ENCODE assay signal across 8 cellular contexts in genomic region chr5:80125022-80125961, GRCh38.
A peak's percentile ranks its signal among the peaks of the same experiment; 100 is the strongest.
DNase-seq lines count a peak whose midpoint lies in the region; ATAC-seq, FAIRE-seq and TF ChIP-seq lines count a peak whose summit lies in the region.

No MANE protein-coding gene starts in this region.

- peak; percentile 55 for FAIRE-seq in bronchial epithelial cell (lab: Jason Lieb, UNC)

- no peaks in the 10 kb centered on the region for H3K27me3 ChIP-seq in bronchial epithelial cell (ENCODE audit: control insufficient read depth, insufficient read depth, low read length)

- no peak overlapping the region for H3K4me3 ChIP-seq in bronchial epithelial cell (ENCODE audit: low read depth, low read length)

- H3K36me3 ChIP-seq in bronchial epithelial cell (ENCODE audit: control insufficient read depth, insufficient read depth, low read length) = no peaks in the 10 kb centered on the region

- ATAC-seq in GM19463 (IDR thresholded peaks at IDR 0.05; ENCODE audit: unreplicated experiment) = peak; percentile 66
- ATAC-seq in HG03354 (IDR thresholded peaks at IDR 0.05; ENCODE audit: poor library complexity, severe bottlenecking, unreplicated experiment) = peak; percentile 82

- DNase-seq in GM10266 (ENCODE audit: extremely low spot score) (peak; percentile 50), bronchial epithelial cell (ENCODE audit: low read depth) (no peak), KG1 (lab: John Stamatoyannopoulos, UW) (no peak), NCI-H82 treated with DMSO at 0.1 percent for 48 hours (lab: John Stamatoyannopoulos, UW; ENCODE audit: unreplicated experiment) (no peak), NCI-H510A treated with DMSO at 0.1 percent for 48 hours (lab: John Stamatoyannopoulos, UW) (no peak), DMS 273 treated with DMSO at 0.1 percent for 48 hours (lab: John Stamatoyannopoulos, UW) (no peak)

- TF ChIP-seq CTCF in GM10266 (IDR thresholded peaks at IDR 0.05; ENCODE audit: control insufficient read depth, insufficient read depth, low read depth, missing control alignments) = no peak
- TF ChIP-seq CTCF in bronchial epithelial cell (IDR thresholded peaks at IDR 0.05; ENCODE audit: insufficient read depth, low read length, severe bottlenecking) = no peak
